In the genomic region with DNA sequence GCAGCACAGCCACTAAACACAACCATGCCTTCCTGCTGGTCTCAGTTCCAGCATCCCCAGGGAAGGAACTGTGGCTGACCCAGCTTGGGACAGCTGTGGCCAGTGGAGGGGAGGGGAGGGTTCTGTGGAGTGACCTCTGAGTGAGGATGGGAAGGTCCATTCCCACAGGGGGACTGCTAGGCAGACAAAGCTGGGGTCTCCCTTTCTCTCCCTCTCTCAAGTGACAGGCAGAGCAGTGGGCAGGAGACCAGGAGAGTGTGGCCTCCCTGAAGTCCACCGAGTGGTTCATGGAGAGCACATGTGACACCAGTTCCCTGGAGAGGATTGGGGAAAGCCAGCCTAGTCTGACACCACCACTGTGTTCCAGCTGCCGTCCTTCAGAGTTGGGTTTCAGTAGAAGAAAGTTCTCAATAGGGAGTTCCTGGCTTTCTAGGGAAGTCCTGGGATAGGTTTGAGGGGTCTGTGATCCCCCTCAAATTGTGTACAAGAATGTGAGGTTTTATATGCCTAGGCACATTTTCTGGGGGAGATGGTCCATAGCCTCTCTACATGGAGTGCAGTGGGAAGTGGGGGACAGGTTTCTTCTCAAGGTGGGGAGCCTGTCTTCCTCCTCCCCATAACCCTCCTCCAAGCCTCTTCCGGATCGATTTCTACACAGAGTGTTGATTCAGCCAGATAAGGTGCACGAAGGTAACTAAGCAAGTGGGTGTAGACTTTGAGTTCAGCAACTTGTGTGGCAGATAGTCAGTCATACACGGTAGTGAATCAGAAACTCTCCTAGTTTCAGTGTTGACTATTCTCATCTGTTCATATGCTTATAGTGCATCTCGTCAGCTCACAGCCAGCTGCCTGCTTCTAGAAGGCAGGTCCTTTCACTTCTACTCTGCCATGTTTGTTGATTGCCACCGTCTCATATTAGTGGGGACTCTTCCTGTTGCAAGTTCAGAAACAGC, we compare ENCODE assay signal across 10 cellular contexts. TPM values are rescaled to one million over a fixed set of nuclear protein-coding genes. Genes with fewer than 3 reads are reported as not detected.
DNase-seq lines count a peak whose midpoint lies in the region; ATAC-seq lines count a peak whose summit lies in the region.
"Had no signal": no experiment of that assay in that cellular context is flagged by ENCODE, and none has a peak within 500 bp of the region (broad histone marks: within the 10 kb centered on the region; RNA-seq: fewer than 3 reads in every experiment).

No MANE protein-coding gene starts in this region.

- peak; percentile 38 for DNase-seq in activated CD4-positive, alpha-beta T cell treated with anti-CD3 and anti-CD28 coated beads for 48 hours
- DNase-seq in activated CD4-positive, alpha-beta T cell treated with anti-CD3 and anti-CD28 coated beads, Interleukin-2, amount 10 ng/mL, durations not matched to agents 7 days and 5 days, result no peak
- DNase-seq in activated naive CD4-positive, alpha-beta T cell treated with anti-CD3 and anti-CD28 coated beads, Interleukin-2, amount 50 U/mL, for 72 hours (ENCODE audit: low spot score in 2 of 2), result peak; percentile 14 to 38
- no peak for DNase-seq in stimulated activated naive CD8-positive, alpha-beta T cell treated with anti-CD3 and anti-CD28 coated beads, Interleukin-15, Interleukin-2, amounts not matched to agents 100 U/mL and 50 U/mL, for 24 hours
- DNase-seq in NCI-H510A (lab: John Stamatoyannopoulos, UW) (no peak), T-helper 9 cell (no peak), midbrain (lab: John Stamatoyannopoulos, UW) (no peak)

- CTCF ChIA-PET in activated CD4-positive, alpha-beta T cell treated with anti-CD3 and anti-CD28 coated beads, Interleukin-2, amount 10 ng/mL, durations not matched to agents 7 days and 5 days (lab: Charles Lee), result no interaction called here

- H3K9me3 Mint-ChIP-seq in activated CD4-positive, alpha-beta T cell treated with anti-CD3 and anti-CD28 coated beads, Interleukin-2, amount 10 ng/mL, durations not matched to agents 7 days and 5 days, result no peaks in the 10 kb centered on the region
- no peaks in the 10 kb centered on the region for H3K9me3 Mint-ChIP-seq in activated naive CD4-positive, alpha-beta T cell treated with anti-CD3 and anti-CD28 coated beads, Interleukin-2, amount 50 U/mL, for 72 hours
- H3K9me3 Mint-ChIP-seq: activated naive CD4-positive, alpha-beta T cell treated with anti-CD3 and anti-CD28 coated beads, Interleukin-2, amount 50 U/mL, for 24 hours had no signal

- no peak overlapping the region for H3K4me3 Mint-ChIP-seq in activated CD4-positive, alpha-beta T cell treated with anti-CD3 and anti-CD28 coated beads, Interleukin-2, amount 10 ng/mL, durations not matched to agents 7 days and 5 days
- H3K4me3 Mint-ChIP-seq: activated naive CD4-positive, alpha-beta T cell treated with anti-CD3 and anti-CD28 coated beads, Interleukin-2, amount 50 U/mL, for 24 hours had no signal

- H3K4me1 Mint-ChIP-seq in activated CD4-positive, alpha-beta T cell treated with anti-CD3 and anti-CD28 coated beads, Interleukin-2, amount 10 ng/mL, durations not matched to agents 7 days and 5 days, result peaks cover 8% of the 10 kb centered on the region

- POLR2A ChIA-PET in activated CD4-positive, alpha-beta T cell treated with anti-CD3 and anti-CD28 coated beads, Interleukin-2, amount 10 ng/mL, durations not matched to agents 7 days and 5 days (lab: Charles Lee), result no interaction called here

- H3K36me3 Mint-ChIP-seq in activated CD4-positive, alpha-beta T cell treated with anti-CD3 and anti-CD28 coated beads, Interleukin-2, amount 10 ng/mL, durations not matched to agents 7 days and 5 days (ENCODE audit: low read depth), result peaks cover 5% of the 10 kb centered on the region
- no peaks in the 10 kb centered on the region for H3K36me3 Mint-ChIP-seq in activated naive CD4-positive, alpha-beta T cell treated with anti-CD3 and anti-CD28 coated beads, Interleukin-2, amount 50 U/mL, for 72 hours

- H3K27ac Mint-ChIP-seq in activated CD4-positive, alpha-beta T cell treated with anti-CD3 and anti-CD28 coated beads, Interleukin-2, amount 10 ng/mL, durations not matched to agents 7 days and 5 days, result no peak overlapping the region
- H3K27ac Mint-ChIP-seq in activated naive CD4-positive, alpha-beta T cell treated with anti-CD3 and anti-CD28 coated beads, Interleukin-2, amount 50 U/mL, for 72 hours, result peak overlapping the region; percentile 56 to 86
- H3K27ac Mint-ChIP-seq: activated naive CD4-positive, alpha-beta T cell treated with anti-CD3 and anti-CD28 coated beads, Interleukin-2, amount 50 U/mL, for 24 hours had no signal

- H3K27me3 Mint-ChIP-seq in activated CD4-positive, alpha-beta T cell treated with anti-CD3 and anti-CD28 coated beads, Interleukin-2, amount 10 ng/mL, durations not matched to agents 7 days and 5 days, result no peaks in the 10 kb centered on the region
- H3K27me3 Mint-ChIP-seq: activated naive CD4-positive, alpha-beta T cell treated with anti-CD3 and anti-CD28 coated beads, Interleukin-2, amount 50 U/mL, for 24 hours had no signal

- ATAC-seq in HG02885 (IDR thresholded peaks at IDR 0.05; ENCODE audit: poor library complexity, unreplicated experiment), result peak; percentile 95
- peak; percentile 84 to 98 for ATAC-seq in activated naive CD4-positive, alpha-beta T cell treated with anti-CD3 and anti-CD28 coated beads, Interleukin-2, amount 50 U/mL, for 72 hours
- peak; percentile 36 for ATAC-seq in stimulated activated naive CD8-positive, alpha-beta T cell treated with anti-CD3 and anti-CD28 coated beads, Interleukin-15, Interleukin-2, amounts not matched to agents 100 U/mL and 50 U/mL, for 24 hours
- ATAC-seq: A549 had no signal

RNA-seq across cellular contexts. Expression of a gene that starts 18.9 kb away (rescaled TPM):
- total RNA-seq in activated CD4-positive, alpha-beta T cell treated with anti-CD3 and anti-CD28 coated beads, Interleukin-2, amount 10 ng/mL, durations not matched to agents 7 days and 5 days, result 10 to 100 TPM; 10.9 to 11.0 TPM
- total RNA-seq in activated naive CD4-positive, alpha-beta T cell treated with anti-CD3 and anti-CD28 coated beads, Interleukin-2, amount 50 U/mL, for 72 hours, result 1 to 10 TPM; 7.8 to 9.8 TPM

RNA-seq across cellular contexts. Expression of a gene that starts 37.6 kb away (rescaled TPM):
- 1 to 10 TPM; 2.1 to 2.6 TPM for total RNA-seq in activated CD4-positive, alpha-beta T cell treated with anti-CD3 and anti-CD28 coated beads, Interleukin-2, amount 10 ng/mL, durations not matched to agents 7 days and 5 days
- 1 to 10 TPM; 5.4 to 8.3 TPM for total RNA-seq in activated naive CD4-positive, alpha-beta T cell treated with anti-CD3 and anti-CD28 coated beads, Interleukin-2, amount 50 U/mL, for 72 hours

RNA-seq across cellular contexts. Expression of a gene that starts 46.8 kb away (rescaled TPM):
- not detected for total RNA-seq in activated CD4-positive, alpha-beta T cell treated with anti-CD3 and anti-CD28 coated beads, Interleukin-2, amount 10 ng/mL, durations not matched to agents 7 days and 5 days
- not detected for total RNA-seq in activated naive CD4-positive, alpha-beta T cell treated with anti-CD3 and anti-CD28 coated beads, Interleukin-2, amount 50 U/mL, for 72 hours

Comparison
In these comparisons a context has a peak if more than half of its experiments do, and no peak if none do; other contexts are left out.
1. DNase-seq: peak in activated CD4-positive, alpha-beta T cell treated with anti-CD3 and anti-CD28 coated beads for 48 hours (single experiment) and activated naive CD4-positive, alpha-beta T cell treated with anti-CD3 and anti-CD28 coated beads, Interleukin-2, amount 50 U/mL, for 72 hours (2 of 2); none in activated CD4-positive, alpha-beta T cell treated with anti-CD3 and anti-CD28 coated beads, Interleukin-2, amount 10 ng/mL, durations not matched to agents 7 days and 5 days (single experiment), stimulated activated naive CD8-positive, alpha-beta T cell treated with anti-CD3 and anti-CD28 coated beads, Interleukin-15, Interleukin-2, amounts not matched to agents 100 U/mL and 50 U/mL, for 24 hours (single experiment), NCI-H510A (single experiment), T-helper 9 cell (single experiment) and midbrain (single experiment).
2. ATAC-seq: peak in every context shown above with its lines; median percentile 95 in HG02885; 91 in activated naive CD4-positive, alpha-beta T cell treated with anti-CD3 and anti-CD28 coated beads, Interleukin-2, amount 50 U/mL, for 72 hours; 36 in stimulated activated naive CD8-positive, alpha-beta T cell treated with anti-CD3 and anti-CD28 coated beads, Interleukin-15, Interleukin-2, amounts not matched to agents 100 U/mL and 50 U/mL, for 24 hours.